In genomic region chr16:64641343-64641742, GRCh38 we compare ENCODE assay signal across 3 cellular contexts.
TF ChIP-seq lines count a peak whose summit lies in the region.

No MANE protein-coding gene starts in this region.

TF ChIP-seq in HepG2, 621 proteins besides CTCF, POLR2A, EP300 and RAD21:
- TF ChIP-seq PATZ1 (CRISPR knock-in tag; IDR thresholded peaks at IDR 0.05) (no peak), MAFF (IDR thresholded peaks at IDR 0.05; ENCODE audit: low read depth, low read length) (peak; percentile 52), KLF6 (CRISPR knock-in tag; IDR thresholded peaks at IDR 0.05) (no peak), ZFP36L2 (CRISPR knock-in tag; IDR thresholded peaks at IDR 0.05) (no peak), MAFK (conservative IDR thresholded peaks at IDR 0.05 in 1 of 2, IDR thresholded peaks at IDR 0.05 in 1 of 2; ENCODE audit: low read length in 2 of 2) (peak; percentile 49 to 73)

TF ChIP-seq in IMR-90, 13 proteins besides CTCF, POLR2A, EP300 and RAD21:
- TF ChIP-seq MAZ (IDR thresholded peaks at IDR 0.05; ENCODE audit: borderline replicate concordance, low read depth, low read length) (no peak), RFX5 (IDR thresholded peaks at IDR 0.05; ENCODE audit: low read depth, low read length) (no peak), MAFK (IDR thresholded peaks at IDR 0.05; ENCODE audit: low read depth, low read length) (peak; percentile 41; the same call in 1 of the 2 replicates), NFE2L2 (IDR thresholded peaks at IDR 0.05; ENCODE audit: low read depth, low read length) (no peak)
TF ChIP-seq in IMR-90: peak in this region for 1.

TF ChIP-seq in K562, 482 proteins besides CTCF, POLR2A, EP300 and RAD21:
- TF ChIP-seq ZNF316 (IDR thresholded peaks at IDR 0.05) (peak; percentile 18; the same call in 1 of the 2 replicates), MAFG (tag; conservative IDR thresholded peaks at IDR 0.05) (0 out of 2 replicates have a peak, but pooled peaks have one; percentile 19), FOXJ2 (tag; IDR thresholded peaks at IDR 0.05) (no peak), ZNF740 (CRISPR knock-in tag; IDR thresholded peaks at IDR 0.05) (no peak), ZNF740 (tag; IDR thresholded peaks at IDR 0.05) (no peak)
